In the genomic region with DNA sequence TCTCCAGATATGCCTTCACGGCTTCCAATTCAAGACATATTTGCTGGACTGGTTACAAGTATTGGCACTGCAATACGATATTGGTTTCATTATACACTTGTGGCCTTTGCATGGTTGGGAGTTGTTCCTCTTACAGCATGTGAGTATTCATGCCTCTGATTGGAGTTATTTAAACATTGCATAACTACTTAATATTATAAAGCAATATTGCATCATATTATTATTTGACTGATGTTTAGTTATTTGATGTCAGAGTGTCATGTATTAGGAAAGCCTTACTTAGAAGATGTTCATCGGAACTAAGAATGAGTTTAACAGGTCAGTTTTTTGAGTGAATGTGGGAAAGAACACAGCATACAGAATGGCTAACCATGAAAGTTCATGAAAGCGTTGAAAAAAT, we compare ENCODE assay signal across 23 cellular contexts. TPM values are rescaled to one million over a fixed set of nuclear protein-coding genes. Genes with fewer than 3 reads are reported as not detected.
"Had no signal": no experiment of that assay in that cellular context is flagged by ENCODE, and none has a peak within 500 bp of the region (broad histone marks: within the 10 kb centered on the region; RNA-seq: fewer than 3 reads in every experiment).

No MANE protein-coding gene starts in this region.

- DNase-seq: Karpas-422, KG1, MG63, NCI-H1092, NCI-H1105 treated with DMSO at 0.1 percent for 48 hours, NCI-H1417 treated with DMSO at 0.1 percent for 48 hours, NCI-H146, NCI-H1694 treated with DMSO at 0.1 percent for 48 hours, NCI-H1930, NCI-H2081, NCI-H2171, NCI-H226, NCI-H446, NCI-H510A, NCI-H524 treated with DMSO at 0.1 percent for 48 hours, NCI-H69, NCI-H774, Right ventricle myocardium superior, RPMI8226, SIG-M5, SK-N-SH, SW 1271 had no signal

RNA-seq across cellular contexts. Expression of gene ROPN1L, which starts 59.9 kb away (rescaled TPM):
- total RNA-seq: HT-29, Right ventricle myocardium superior had no signal
